In genomic region chr17:80688994-80689635, GRCh38 we compare ENCODE assay signal across 1 cellular context.
A peak's percentile ranks its signal among the peaks of the same experiment; 100 is the strongest.
TF ChIP-seq lines count a peak whose summit lies in the region.

No MANE protein-coding gene starts in this region.

TF ChIP-seq in K562, 482 proteins besides CTCF, POLR2A, EP300 and RAD21 (continued from another document and continues in another):
- TF ChIP-seq RREB1 (CRISPR knock-in tag; IDR thresholded peaks at IDR 0.05), result no peak
- no peak for TF ChIP-seq RBBP5 (IDR thresholded peaks at IDR 0.05; ENCODE audit: borderline replicate concordance, insufficient read depth, low read length, poor library complexity, severe bottlenecking)
- no peak for TF ChIP-seq CAMTA2 (CRISPR knock-in tag; conservative IDR thresholded peaks at IDR 0.05)
- no peak for TF ChIP-seq BRCA1 (IDR thresholded peaks at IDR 0.05)
- TF ChIP-seq BRCA1 (CRISPR knock-in tag; IDR thresholded peaks at IDR 0.05), result no peak
- TF ChIP-seq ZZZ3 (IDR thresholded peaks at IDR 0.05), result no peak
- TF ChIP-seq, protein P1, sequence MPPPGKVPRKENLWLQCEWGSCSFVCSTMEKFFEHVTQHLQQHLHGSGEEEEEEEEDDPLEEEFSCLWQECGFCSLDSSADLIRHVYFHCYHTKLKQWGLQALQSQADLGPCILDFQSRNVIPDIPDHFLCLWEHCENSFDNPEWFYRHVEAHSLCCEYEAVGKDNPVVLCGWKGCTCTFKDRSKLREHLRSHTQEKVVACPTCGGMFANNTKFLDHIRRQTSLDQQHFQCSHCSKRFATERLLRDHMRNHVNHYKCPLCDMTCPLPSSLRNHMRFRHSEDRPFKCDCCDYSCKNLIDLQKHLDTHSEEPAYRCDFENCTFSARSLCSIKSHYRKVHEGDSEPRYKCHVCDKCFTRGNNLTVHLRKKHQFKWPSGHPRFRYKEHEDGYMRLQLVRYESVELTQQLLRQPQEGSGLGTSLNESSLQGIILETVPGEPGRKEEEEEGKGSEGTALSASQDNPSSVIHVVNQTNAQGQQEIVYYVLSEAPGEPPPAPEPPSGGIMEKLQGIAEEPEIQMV (tag; conservative IDR thresholded peaks at IDR 0.05; ENCODE audit: low read depth), result no peak
- peak; percentile 64; the same call in 1 of the 2 replicates for TF ChIP-seq ZNF316 (IDR thresholded peaks at IDR 0.05)
- TF ChIP-seq SRSF3 (IDR thresholded peaks at IDR 0.05; ENCODE audit: insufficient read depth, low read length), result no peak
- no peak for TF ChIP-seq MEF2A (IDR thresholded peaks at IDR 0.05; ENCODE audit: control insufficient read depth, low read depth, low read length)
- TF ChIP-seq HNRNPK (IDR thresholded peaks at IDR 0.05; ENCODE audit: low read depth, low read length, poor library complexity, severe bottlenecking), result no peak
- TF ChIP-seq FOSL1 (tag; conservative IDR thresholded peaks at IDR 0.05), result peak; percentile 41; the same call in 1 of the 2 replicates
- no peak for TF ChIP-seq NFE2L1 (tag; IDR thresholded peaks at IDR 0.05; ENCODE audit: borderline replicate concordance, low read depth)
- TF ChIP-seq ZSCAN32 (CRISPR knock-in tag; IDR thresholded peaks at IDR 0.05), result no peak
- TF ChIP-seq, protein P2, sequence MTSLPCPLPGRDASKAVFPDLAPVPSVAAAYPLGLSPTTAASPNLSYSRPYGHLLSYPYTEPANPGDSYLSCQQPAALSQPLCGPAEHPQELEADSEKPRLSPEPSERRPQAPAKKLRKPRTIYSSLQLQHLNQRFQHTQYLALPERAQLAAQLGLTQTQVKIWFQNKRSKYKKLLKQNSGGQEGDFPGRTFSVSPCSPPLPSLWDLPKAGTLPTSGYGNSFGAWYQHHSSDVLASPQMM (CRISPR knock-in tag; IDR thresholded peaks at IDR 0.05), result no peak
- TF ChIP-seq RFX1 (IDR thresholded peaks at IDR 0.05), result no peak; the same call in 1 of the 2 replicates
- peak; percentile 82 for TF ChIP-seq SMAD4 (CRISPR knock-in tag; conservative IDR thresholded peaks at IDR 0.05)
- TF ChIP-seq, protein P3, sequence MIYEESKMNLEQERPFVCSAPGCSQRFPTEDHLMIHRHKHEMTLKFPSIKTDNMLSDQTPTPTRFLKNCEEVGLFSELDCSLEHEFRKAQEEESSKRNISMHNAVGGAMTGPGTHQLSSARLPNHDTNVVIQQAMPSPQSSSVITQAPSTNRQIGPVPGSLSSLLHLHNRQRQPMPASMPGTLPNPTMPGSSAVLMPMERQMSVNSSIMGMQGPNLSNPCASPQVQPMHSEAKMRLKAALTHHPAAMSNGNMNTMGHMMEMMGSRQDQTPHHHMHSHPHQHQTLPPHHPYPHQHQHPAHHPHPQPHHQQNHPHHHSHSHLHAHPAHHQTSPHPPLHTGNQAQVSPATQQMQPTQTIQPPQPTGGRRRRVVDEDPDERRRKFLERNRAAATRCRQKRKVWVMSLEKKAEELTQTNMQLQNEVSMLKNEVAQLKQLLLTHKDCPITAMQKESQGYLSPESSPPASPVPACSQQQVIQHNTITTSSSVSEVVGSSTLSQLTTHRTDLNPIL (CRISPR knock-in tag; IDR thresholded peaks at IDR 0.05), result no peak
- TF ChIP-seq MAZ (CRISPR knock-in tag; conservative IDR thresholded peaks at IDR 0.05 in 1 of 2, IDR thresholded peaks at IDR 0.05 in 1 of 2), result no peak; a peak in 1 of 4 replicates
- no peak for TF ChIP-seq THRA (IDR thresholded peaks at IDR 0.05)
- no peak for TF ChIP-seq FOXJ2 (tag; IDR thresholded peaks at IDR 0.05)
- no peak for TF ChIP-seq TBP (optimal IDR thresholded peaks at IDR 0.05; ENCODE audit: low read depth, low read length)
- TF ChIP-seq ZFPM2 (CRISPR knock-in tag; IDR thresholded peaks at IDR 0.05), result no peak
- TF ChIP-seq, protein P4, sequence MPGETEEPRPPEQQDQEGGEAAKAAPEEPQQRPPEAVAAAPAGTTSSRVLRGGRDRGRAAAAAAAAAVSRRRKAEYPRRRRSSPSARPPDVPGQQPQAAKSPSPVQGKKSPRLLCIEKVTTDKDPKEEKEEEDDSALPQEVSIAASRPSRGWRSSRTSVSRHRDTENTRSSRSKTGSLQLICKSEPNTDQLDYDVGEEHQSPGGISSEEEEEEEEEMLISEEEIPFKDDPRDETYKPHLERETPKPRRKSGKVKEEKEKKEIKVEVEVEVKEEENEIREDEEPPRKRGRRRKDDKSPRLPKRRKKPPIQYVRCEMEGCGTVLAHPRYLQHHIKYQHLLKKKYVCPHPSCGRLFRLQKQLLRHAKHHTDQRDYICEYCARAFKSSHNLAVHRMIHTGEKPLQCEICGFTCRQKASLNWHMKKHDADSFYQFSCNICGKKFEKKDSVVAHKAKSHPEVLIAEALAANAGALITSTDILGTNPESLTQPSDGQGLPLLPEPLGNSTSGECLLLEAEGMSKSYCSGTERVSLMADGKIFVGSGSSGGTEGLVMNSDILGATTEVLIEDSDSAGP (CRISPR knock-in tag; IDR thresholded peaks at IDR 0.05), result peak; percentile 83; the same call in 1 of the 2 replicates
- TF ChIP-seq SMAD3 (CRISPR knock-in tag; conservative IDR thresholded peaks at IDR 0.05), result 0 out of 2 replicates have a peak, but pooled peaks have one; percentile 4
- no peak for TF ChIP-seq GABPB2 (CRISPR knock-in tag; conservative IDR thresholded peaks at IDR 0.05)
- TF ChIP-seq MYC (IDR thresholded peaks at IDR 0.05; ENCODE audit: low read depth, low read length), result peak; percentile 89
- TF ChIP-seq MYC (CRISPR knock-in tag; IDR thresholded peaks at IDR 0.05; ENCODE audit: borderline replicate concordance, low read depth), result no peak
- no peak for TF ChIP-seq XRCC5 (IDR thresholded peaks at IDR 0.05; ENCODE audit: low read depth, low read length)
- TF ChIP-seq ZNF695 (CRISPR knock-in tag; IDR thresholded peaks at IDR 0.05), result no peak
- TF ChIP-seq SMARCC2 (IDR thresholded peaks at IDR 0.05; ENCODE audit: low read depth), result 0 out of 2 replicates have a peak, but pooled peaks have one; percentile 60
- no peak for TF ChIP-seq SMAD1 (IDR thresholded peaks at IDR 0.05; ENCODE audit: low read depth, low read length, partially characterized antibody)
- no peak for TF ChIP-seq ZNF586 (CRISPR knock-in tag; conservative IDR thresholded peaks at IDR 0.05)
- peak; percentile 66; the same call in 1 of the 2 replicates for TF ChIP-seq TFAP4 (CRISPR knock-in tag; IDR thresholded peaks at IDR 0.05; ENCODE audit: borderline replicate concordance)
- TF ChIP-seq SETDB1 (IDR thresholded peaks at IDR 0.05; ENCODE audit: low read length), result no peak
- TF ChIP-seq ZEB2 (IDR thresholded peaks at IDR 0.05), result peak; percentile 89; the same call in 1 of the 2 replicates
- TF ChIP-seq, protein P5, sequence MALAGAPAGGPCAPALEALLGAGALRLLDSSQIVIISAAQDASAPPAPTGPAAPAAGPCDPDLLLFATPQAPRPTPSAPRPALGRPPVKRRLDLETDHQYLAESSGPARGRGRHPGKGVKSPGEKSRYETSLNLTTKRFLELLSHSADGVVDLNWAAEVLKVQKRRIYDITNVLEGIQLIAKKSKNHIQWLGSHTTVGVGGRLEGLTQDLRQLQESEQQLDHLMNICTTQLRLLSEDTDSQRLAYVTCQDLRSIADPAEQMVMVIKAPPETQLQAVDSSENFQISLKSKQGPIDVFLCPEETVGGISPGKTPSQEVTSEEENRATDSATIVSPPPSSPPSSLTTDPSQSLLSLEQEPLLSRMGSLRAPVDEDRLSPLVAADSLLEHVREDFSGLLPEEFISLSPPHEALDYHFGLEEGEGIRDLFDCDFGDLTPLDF (CRISPR knock-in tag; IDR thresholded peaks at IDR 0.05), result no peak
- TF ChIP-seq BRF1 (IDR thresholded peaks at IDR 0.05; ENCODE audit: borderline replicate concordance, extremely low read depth, insufficient read length), result no peak
- peak; percentile 92 for TF ChIP-seq DPF2 (IDR thresholded peaks at IDR 0.05)
- no peak for TF ChIP-seq NELFE (IDR thresholded peaks at IDR 0.05; ENCODE audit: insufficient read depth, insufficient read length)
- TF ChIP-seq PURB (CRISPR knock-in tag; IDR thresholded peaks at IDR 0.05; ENCODE audit: low read depth), result no peak
- no peak for TF ChIP-seq NCOA2 (IDR thresholded peaks at IDR 0.05; ENCODE audit: partially characterized antibody in 2 of 2)
- no peak for TF ChIP-seq ZNF445 (CRISPR knock-in tag; IDR thresholded peaks at IDR 0.05; ENCODE audit: low read depth)
- TF ChIP-seq TBL1XR1 (IDR thresholded peaks at IDR 0.05; ENCODE audit: low read length in 2 of 2), result peak in 1 of 2 experiments; percentile 75; a peak in 2 of 4 replicates
- TF ChIP-seq CREB3 (tag; conservative IDR thresholded peaks at IDR 0.05; ENCODE audit: low read depth), result 0 out of 2 replicates have a peak, but pooled peaks have one; percentile 35
